Comparison of ENCODE assay signal across 27 cellular contexts in genomic region chr7:156539999-156540398, GRCh38.
"Had no signal": no experiment of that assay in that cellular context is flagged by ENCODE, and none has a peak within 500 bp of the region (broad histone marks: within the 10 kb centered on the region; RNA-seq: fewer than 3 reads in every experiment).

No MANE protein-coding gene starts in this region.

- H3K4me1 Mint-ChIP-seq: stimulated activated effector memory CD8-positive, alpha-beta T cell treated with anti-CD3 and anti-CD28 coated beads, Interleukin-12 subunit alpha, Interleukin-12 subunit beta, amount 100 ng/mL, for 72 hours; stimulated activated memory B cell treated with anti-CD40 and anti-IgM and Interleukin-4, amounts not matched to agents 10 μg/mL and 1 μg/mL and 100 μg/mL, for 72 hours; stimulated activated naive B cell treated with anti-CD40 and anti-IgM and Interleukin-4, amounts not matched to agents 10 μg/mL and 1 μg/mL and 100 μg/mL, for 72 hours; stimulated activated naive CD8-positive, alpha-beta T cell treated with anti-CD3 and anti-CD28 coated beads, Interleukin-15, amount 100 ng/mL, for 72 hours had no signal

- H3K27ac Mint-ChIP-seq: stimulated activated effector memory CD8-positive, alpha-beta T cell treated with anti-CD3 and anti-CD28 coated beads, Interleukin-12 subunit alpha, Interleukin-12 subunit beta, amount 100 ng/mL, for 72 hours; stimulated activated memory B cell treated with anti-CD40 and anti-IgM and Interleukin-4, amounts not matched to agents 10 μg/mL and 1 μg/mL and 100 μg/mL, for 72 hours; stimulated activated naive B cell treated with anti-CD40 and anti-IgM and Interleukin-4, amounts not matched to agents 10 μg/mL and 1 μg/mL and 100 μg/mL, for 72 hours; stimulated activated naive CD8-positive, alpha-beta T cell treated with anti-CD3 and anti-CD28 coated beads, Interleukin-15, Interleukin-2, amounts not matched to agents 100 ng/mL and 50 ng/mL, for 24 hours; type B pancreatic cell had no signal

- H3K9me3 Mint-ChIP-seq: stimulated activated effector memory CD8-positive, alpha-beta T cell treated with anti-CD3 and anti-CD28 coated beads, Interleukin-12 subunit alpha, Interleukin-12 subunit beta, amount 100 ng/mL, for 72 hours; stimulated activated naive CD8-positive, alpha-beta T cell treated with anti-CD3 and anti-CD28 coated beads, Interleukin-15, amount 100 ng/mL, for 72 hours; stimulated activated naive CD8-positive, alpha-beta T cell treated with anti-CD3 and anti-CD28 coated beads, Interleukin-15, Interleukin-2, amounts not matched to agents 100 ng/mL and 50 ng/mL, for 24 hours; type B pancreatic cell had no signal

- H3K4me1 ChIP-seq: stomach, suprapubic skin, testis, thyroid gland, tibial artery, tibial nerve, upper lobe of left lung, upper lobe of right lung, uterus, vagina had no signal

- DNase-seq: stimulated activated CD4-positive, alpha-beta T cell treated with anti-CD3 and anti-CD28 coated beads, Interleukin-2, amount 100 ng/mL, for 48 hours; stimulated activated CD4-positive, alpha-beta T cell treated with anti-CD3 and anti-CD28 coated beads, Interleukin-4, amount 100 ng/mL, for 1 hour; stimulated activated CD4-positive, alpha-beta T cell treated with anti-CD3 and anti-CD28 coated beads, Interleukin-4, amount 100 ng/mL, for 24 hours; stimulated activated CD4-positive, alpha-beta T cell treated with anti-CD3 and anti-CD28 coated beads, Interleukin-4, amount 100 ng/mL, for 4 hours; stimulated activated CD8-positive, alpha-beta memory T cell treated with anti-CD3 and anti-CD28 coated beads, Interleukin-4, amount 100 ng/mL, for 48 hours; stimulated activated naive B cell treated with anti-CD40 and anti-IgM and Interleukin-4, amounts not matched to agents 10 μg/mL and 1 μg/mL and 100 μg/mL, for 72 hours; stimulated activated naive CD4-positive, alpha-beta T cell; stimulated activated naive CD4-positive, alpha-beta T cell treated with Interleukin-2 at 50 U/mL for 16 hours; stimulated activated naive CD8-positive, alpha-beta T cell treated with anti-CD3 and anti-CD28 coated beads, Interleukin-15, amount 100 ng/mL, for 72 hours; stimulated activated naive CD8-positive, alpha-beta T cell treated with anti-CD3 and anti-CD28 coated beads, Interleukin-15, Interleukin-2, amounts not matched to agents 100 U/mL and 50 U/mL, for 24 hours; stomach; testis; thyroid gland; tibial artery; transverse colon; trophoblast cell; upper lobe of right lung; uterus had no signal

- H3K27me3 ChIP-seq: stomach, suprapubic skin, testis, thyroid gland, tibial artery, tibial nerve, transverse colon, upper lobe of left lung, upper lobe of right lung, uterus, vagina had no signal

- H3K4me3 Mint-ChIP-seq: stimulated activated effector memory CD8-positive, alpha-beta T cell treated with anti-CD3 and anti-CD28 coated beads, Interleukin-12 subunit alpha, Interleukin-12 subunit beta, amount 100 ng/mL, for 72 hours; stimulated activated memory B cell treated with anti-CD40 and anti-IgM and Interleukin-4, amounts not matched to agents 10 μg/mL and 1 μg/mL and 100 μg/mL, for 72 hours; stimulated activated naive B cell treated with anti-CD40 and anti-IgM and Interleukin-4, amounts not matched to agents 10 μg/mL and 1 μg/mL and 100 μg/mL, for 72 hours; stimulated activated naive CD8-positive, alpha-beta T cell treated with anti-CD3 and anti-CD28 coated beads, Interleukin-15, amount 100 ng/mL, for 72 hours; stimulated activated naive CD8-positive, alpha-beta T cell treated with anti-CD3 and anti-CD28 coated beads, Interleukin-15, Interleukin-2, amounts not matched to agents 100 ng/mL and 50 ng/mL, for 24 hours; type B pancreatic cell had no signal

- H3K9me3 ChIP-seq: stomach, suprapubic skin, testis, thoracic aorta, thyroid gland, tibial nerve, transverse colon, upper lobe of left lung, upper lobe of right lung, uterus, vagina had no signal

- H3K27me3 Mint-ChIP-seq: stimulated activated naive CD8-positive, alpha-beta T cell treated with anti-CD3 and anti-CD28 coated beads, Interleukin-15, Interleukin-2, amounts not matched to agents 100 ng/mL and 50 ng/mL, for 24 hours had no signal

- H3K27ac ChIP-seq: stomach, suprapubic skin, testis, thoracic aorta, thyroid gland, tibial artery, tibial nerve, transverse colon, upper lobe of left lung, upper lobe of right lung, uterus, vagina had no signal

- H3K36me3 Mint-ChIP-seq: stimulated activated effector memory CD8-positive, alpha-beta T cell treated with anti-CD3 and anti-CD28 coated beads, Interleukin-12 subunit alpha, Interleukin-12 subunit beta, amount 100 ng/mL, for 72 hours; stimulated activated memory B cell treated with anti-CD40 and anti-IgM and Interleukin-4, amounts not matched to agents 10 μg/mL and 1 μg/mL and 100 μg/mL, for 72 hours; stimulated activated naive B cell treated with anti-CD40 and anti-IgM and Interleukin-4, amounts not matched to agents 10 μg/mL and 1 μg/mL and 100 μg/mL, for 72 hours; type B pancreatic cell had no signal

- ATAC-seq: stimulated activated effector memory CD8-positive, alpha-beta T cell treated with anti-CD3 and anti-CD28 coated beads, Interleukin-12 subunit alpha, Interleukin-12 subunit beta, amount 100 ng/mL, for 72 hours; stimulated activated memory B cell treated with anti-CD40 and anti-IgM and Interleukin-4, amounts not matched to agents 10 μg/mL and 1 μg/mL and 100 μg/mL, for 72 hours; stimulated activated naive B cell treated with anti-CD40 and anti-IgM and Interleukin-4, amounts not matched to agents 10 μg/mL and 1 μg/mL and 100 μg/mL, for 72 hours; stimulated activated naive CD8-positive, alpha-beta T cell treated with anti-CD3 and anti-CD28 coated beads, Interleukin-15, amount 100 ng/mL, for 72 hours; stimulated activated naive CD8-positive, alpha-beta T cell treated with anti-CD3 and anti-CD28 coated beads, Interleukin-15, Interleukin-2, amounts not matched to agents 100 U/mL and 50 U/mL, for 24 hours; upper lobe of right lung had no signal

- H3K36me3 ChIP-seq: stomach, suprapubic skin, thoracic aorta, thyroid gland, tibial artery, transverse colon, upper lobe of left lung, upper lobe of right lung, uterus, vagina had no signal

- H3K4me3 ChIP-seq: stomach, suprapubic skin, testis, thoracic aorta, thyroid gland, tibial artery, tibial nerve, transverse colon, upper lobe of left lung, upper lobe of right lung, uterus, vagina had no signal
